Comparison of ENCODE assay signal across 16 cellular contexts in genomic region chr1:17521946-17522612, GRCh38. TPM values are rescaled to one million over a fixed set of nuclear protein-coding genes. Genes with fewer than 3 reads are reported as not detected.
"Had no signal": no experiment of that assay in that cellular context is flagged by ENCODE, and none has a peak within 500 bp of the region (broad histone marks: within the 10 kb centered on the region; RNA-seq: fewer than 3 reads in every experiment).

No MANE protein-coding gene starts in this region.

- FAIRE-seq: endometrium, urothelium cell line had no signal

- H3K27ac ChIP-seq: adrenal gland, cardiac muscle cell, esophagus muscularis mucosa, testis had no signal

- H3K4me3 ChIP-seq: adrenal gland, cardiac muscle cell, esophagus muscularis mucosa, testis had no signal

- H3K36me3 ChIP-seq: adrenal gland, cardiac muscle cell, esophagus muscularis mucosa had no signal

- H3K27me3 ChIP-seq: adrenal gland, cardiac muscle cell, esophagus muscularis mucosa, testis had no signal

- H3K4me3 Mint-ChIP-seq: activated CD8-positive, alpha-beta T cell treated with anti-CD3 and anti-CD28 coated beads for 36 hours; activated naive CD4-positive, alpha-beta T cell treated with anti-CD3 and anti-CD28 coated beads, Interleukin-2, amount 50 U/mL, for 24 hours; activated T-cell treated with anti-CD3 and anti-CD28 coated beads, Interleukin-2, amount 50 U/mL, for 4 hours; nephron; stimulated activated naive CD8-positive, alpha-beta T cell treated with anti-CD3 and anti-CD28 coated beads, Interleukin-15, Interleukin-2, amounts not matched to agents 100 ng/mL and 50 ng/mL, for 24 hours had no signal

- H3K9me3 Mint-ChIP-seq: activated CD8-positive, alpha-beta T cell treated with anti-CD3 and anti-CD28 coated beads for 36 hours; activated naive CD4-positive, alpha-beta T cell treated with anti-CD3 and anti-CD28 coated beads, Interleukin-2, amount 50 U/mL, for 24 hours; activated T-cell treated with anti-CD3 and anti-CD28 coated beads, Interleukin-2, amount 50 U/mL, for 4 hours; nephron; stimulated activated naive CD8-positive, alpha-beta T cell treated with anti-CD3 and anti-CD28 coated beads, Interleukin-15, Interleukin-2, amounts not matched to agents 100 ng/mL and 50 ng/mL, for 24 hours had no signal

- H3K27ac Mint-ChIP-seq: activated CD8-positive, alpha-beta T cell treated with anti-CD3 and anti-CD28 coated beads for 36 hours; activated naive CD4-positive, alpha-beta T cell treated with anti-CD3 and anti-CD28 coated beads, Interleukin-2, amount 50 U/mL, for 24 hours; nephron; stimulated activated naive CD8-positive, alpha-beta T cell treated with anti-CD3 and anti-CD28 coated beads, Interleukin-15, Interleukin-2, amounts not matched to agents 100 ng/mL and 50 ng/mL, for 24 hours had no signal

- H3K4me1 Mint-ChIP-seq: activated naive CD4-positive, alpha-beta T cell treated with anti-CD3 and anti-CD28 coated beads, Interleukin-2, amount 50 U/mL, for 24 hours had no signal

- ATAC-seq: activated CD8-positive, alpha-beta T cell treated with anti-CD3 and anti-CD28 coated beads for 36 hours; activated T-cell treated with anti-CD3 and anti-CD28 coated beads, Interleukin-2, amount 50 U/mL, for 4 hours; sciatic nerve had no signal

- H3K9me3 ChIP-seq: adrenal gland, esophagus muscularis mucosa, testis had no signal

- H3K36me3 Mint-ChIP-seq: activated naive CD4-positive, alpha-beta T cell treated with anti-CD3 and anti-CD28 coated beads, Interleukin-2, amount 50 U/mL, for 24 hours had no signal

- DNase-seq: activated CD4-positive, alpha-beta T cell treated with anti-CD3 and anti-CD28 coated beads for 48 hours; activated CD8-positive, alpha-beta T cell treated with anti-CD3 and anti-CD28 coated beads for 36 hours; activated effector memory CD4-positive, alpha-beta T cell treated with anti-CD3 and anti-CD28 coated beads, Interleukin-2, amount 50 U/mL, for 16 hours; activated T-cell treated with anti-CD3 and anti-CD28 coated beads, Interleukin-2, amount 50 U/mL, for 4 hours; adrenal gland; hypothalamus; T-helper 2 cell; testis had no signal

RNA-seq across cellular contexts. Expression of gene ARHGEF10L, which starts 17.4 kb away (rescaled TPM):
- total RNA-seq: activated CD8-positive, alpha-beta T cell treated with anti-CD3 and anti-CD28 coated beads for 36 hours had no signal
